In the genomic region with DNA sequence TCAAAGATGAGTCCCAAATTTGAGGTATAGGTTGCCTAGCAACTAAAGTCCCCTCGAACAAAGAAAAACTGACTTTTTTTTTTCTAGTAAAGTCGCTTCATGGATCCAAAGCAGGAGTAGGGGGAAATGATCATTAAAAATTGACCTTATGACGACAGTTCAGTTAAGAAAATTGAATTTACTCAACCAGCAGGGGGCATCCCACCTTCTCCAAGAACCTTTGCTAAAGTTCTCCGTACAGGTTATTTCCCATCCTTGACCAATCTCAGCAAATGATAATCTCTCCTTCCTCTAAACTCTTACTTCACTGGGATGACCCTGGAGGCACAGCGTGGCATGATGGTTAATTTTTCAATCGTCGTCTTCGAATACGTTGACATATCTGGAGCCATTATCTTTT, we compare ENCODE assay signal across 13 cellular contexts.
DNase-seq lines count a peak whose midpoint lies in the region; TF ChIP-seq lines count a peak whose summit lies in the region.
"Had no signal": no experiment of that assay in that cellular context is flagged by ENCODE, and none has a peak within 500 bp of the region (broad histone marks: within the 10 kb centered on the region; RNA-seq: fewer than 3 reads in every experiment).

No MANE protein-coding gene starts in this region.

- H3K27me3 ChIP-seq in SU-DHL-6 (ENCODE audit: low read length): no peaks in the 10 kb centered on the region; the same call in 1 of the 2 replicates
- H3K27me3 ChIP-seq: esophagus muscularis mucosa had no signal

- no peak overlapping the region for H3K4me3 ChIP-seq in SU-DHL-6 (ENCODE audit: insufficient read depth, low read length, poor library complexity, severe bottlenecking)
- H3K4me3 ChIP-seq: esophagus muscularis mucosa had no signal

- no peaks in the 10 kb centered on the region for H3F3A ChIP-seq in SU-DHL-6 (ENCODE audit: insufficient read depth)

- H3K36me3 ChIP-seq in SU-DHL-6 (ENCODE audit: low read length): no peaks in the 10 kb centered on the region
- H3K36me3 ChIP-seq: esophagus muscularis mucosa had no signal

- peaks cover 22% of the 10 kb centered on the region; the same call in 1 of the 2 replicates for H3K9me3 Mint-ChIP-seq in HFFc6
- H3K9me3 Mint-ChIP-seq in mesothelial cell of epicardium: no peaks in the 10 kb centered on the region

- no peaks in the 10 kb centered on the region for H3K9me3 ChIP-seq in SU-DHL-6 (ENCODE audit: insufficient read depth, low read length)

- in situ Hi-C loops in G401 (cut with HindIII; ENCODE audit: low sequenced_read_pairs): no loop called here

- H3K27ac Mint-ChIP-seq in HFFc6: no peak overlapping the region
- no peak overlapping the region for H3K27ac Mint-ChIP-seq in mesothelial cell of epicardium

- no peak overlapping the region for H3K9ac ChIP-seq in SU-DHL-6 (ENCODE audit: low read length)

- H3K4me1 Mint-ChIP-seq in HFFc6 (ENCODE audit: low read depth) (no peaks in the 10 kb centered on the region), mesothelial cell of epicardium (no peaks in the 10 kb centered on the region)

- no peaks in the 10 kb centered on the region for H3K79me2 ChIP-seq in SU-DHL-6 (ENCODE audit: insufficient read depth, low read length)

- H3K4me2 ChIP-seq in SU-DHL-6 (ENCODE audit: low read depth, low read length, poor library complexity, severe bottlenecking): no peak overlapping the region

- H3K27me3 Mint-ChIP-seq in HFFc6 (ENCODE audit: insufficient read depth) (peaks cover 3% of the 10 kb centered on the region; the same call in 1 of the 2 replicates), mesothelial cell of epicardium (ENCODE audit: low read depth) (peaks cover 30% of the 10 kb centered on the region)

- no peaks in the 10 kb centered on the region for H3K9me2 ChIP-seq in SU-DHL-6 (replicated peaks; ENCODE audit: insufficient read depth, low read length)

- no peaks in the 10 kb centered on the region for H4K20me1 ChIP-seq in SU-DHL-6 (ENCODE audit: low read depth, low read length)

- peak; percentile 3 to 28 for DNase-seq in NCI-H524 (lab: John Stamatoyannopoulos, UW)
- DNase-seq in NCI-H524 treated with DMSO at 0.1 percent for 48 hours (lab: John Stamatoyannopoulos, UW): no peak
- no peak for DNase-seq in HFFc6
- DNase-seq in mesothelial cell of epicardium (ENCODE audit: low spot score in 2 of 2, unreplicated experiment in 2 of 2): no peak
- DNase-seq in middle frontal gyrus (ENCODE audit: extremely low spot score, low spot score): no peak
- DNase-seq in G401 (ENCODE audit: low spot score): no peak
- no peak for DNase-seq in cerebellar cortex (ENCODE audit: low spot score)
- DNase-seq: activated T-cell treated with anti-CD3 and anti-CD28 coated beads, Interleukin-2, amount 50 U/mL, for 1 hour; NCI-H1048; occipital lobe; stimulated activated naive CD4-positive, alpha-beta T cell had no signal

- H3K36me3 Mint-ChIP-seq in HFFc6 (ENCODE audit: low read depth) (no peaks in the 10 kb centered on the region; the same call in 1 of the 2 replicates), mesothelial cell of epicardium (no peaks in the 10 kb centered on the region)

- H3K27ac ChIP-seq in SU-DHL-6 (ENCODE audit: low read depth, low read length): no peak overlapping the region
- H3K27ac ChIP-seq: esophagus muscularis mucosa had no signal

- TF ChIP-seq CTCF in HFFc6 (IDR thresholded peaks at IDR 0.05) (peak; percentile 52), SU-DHL-6 (IDR thresholded peaks at IDR 0.05; ENCODE audit: insufficient read depth, low read length, poor library complexity, severe bottlenecking) (peak; percentile 43), mesothelial cell of epicardium (IDR thresholded peaks at IDR 0.05; ENCODE audit: unreplicated experiment) (peak; percentile 67)

- no peak overlapping the region for H2AFZ ChIP-seq in SU-DHL-6 (ENCODE audit: low read depth, low read length, severe bottlenecking)

- H3K4me3 Mint-ChIP-seq in HFFc6: no peak overlapping the region
- no peak overlapping the region for H3K4me3 Mint-ChIP-seq in mesothelial cell of epicardium

Comparison
In these comparisons a context has a peak if more than half of its experiments do, and no peak if none do; other contexts are left out.
1. DNase-seq: peak in NCI-H524 (2 of 2); none in NCI-H524 treated with DMSO at 0.1 percent for 48 hours (single experiment), HFFc6 (single experiment), mesothelial cell of epicardium (0 of 2), middle frontal gyrus (single experiment), G401 (single experiment) and cerebellar cortex (single experiment).
2. Peak in every context shown above with its lines, with median percentiles within 50 percentile points of each other: CTCF ChIP-seq.